In the genomic region with DNA sequence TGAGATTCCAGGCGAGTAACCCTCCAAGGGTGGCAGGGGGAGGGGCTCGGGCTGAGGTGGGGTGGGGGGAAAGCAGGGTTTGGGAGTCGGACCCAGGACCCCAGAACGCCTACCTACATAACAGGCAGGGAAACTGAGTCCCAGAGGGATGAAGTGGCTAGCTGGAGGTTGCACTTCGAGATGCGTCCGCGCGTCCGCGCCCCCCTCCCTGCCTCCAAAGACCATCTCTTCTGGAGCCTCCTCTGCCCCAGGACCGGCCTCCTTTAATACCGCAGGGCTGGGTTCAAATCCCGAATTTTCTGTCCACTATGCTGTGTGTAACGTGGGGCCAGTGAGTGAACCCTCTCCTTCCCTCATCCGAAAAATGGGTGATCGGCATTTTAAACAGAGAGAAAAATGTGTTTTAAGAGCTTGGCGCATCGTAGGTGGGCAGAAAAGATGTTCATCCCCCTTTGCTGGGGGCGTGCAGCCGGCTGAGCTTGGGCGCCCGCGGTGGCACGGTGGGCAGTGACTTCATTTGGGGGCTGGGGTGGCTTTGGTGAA, we compare ENCODE assay signal across 1 cellular context.
TF ChIP-seq lines count a peak whose summit lies in the region.

No MANE protein-coding gene starts in this region.

TF ChIP-seq in GM12878, 131 proteins besides CTCF, POLR2A, EP300 and RAD21:
- no peak for TF ChIP-seq NR2F1 (conservative IDR thresholded peaks at IDR 0.05)
- TF ChIP-seq, protein P1, sequence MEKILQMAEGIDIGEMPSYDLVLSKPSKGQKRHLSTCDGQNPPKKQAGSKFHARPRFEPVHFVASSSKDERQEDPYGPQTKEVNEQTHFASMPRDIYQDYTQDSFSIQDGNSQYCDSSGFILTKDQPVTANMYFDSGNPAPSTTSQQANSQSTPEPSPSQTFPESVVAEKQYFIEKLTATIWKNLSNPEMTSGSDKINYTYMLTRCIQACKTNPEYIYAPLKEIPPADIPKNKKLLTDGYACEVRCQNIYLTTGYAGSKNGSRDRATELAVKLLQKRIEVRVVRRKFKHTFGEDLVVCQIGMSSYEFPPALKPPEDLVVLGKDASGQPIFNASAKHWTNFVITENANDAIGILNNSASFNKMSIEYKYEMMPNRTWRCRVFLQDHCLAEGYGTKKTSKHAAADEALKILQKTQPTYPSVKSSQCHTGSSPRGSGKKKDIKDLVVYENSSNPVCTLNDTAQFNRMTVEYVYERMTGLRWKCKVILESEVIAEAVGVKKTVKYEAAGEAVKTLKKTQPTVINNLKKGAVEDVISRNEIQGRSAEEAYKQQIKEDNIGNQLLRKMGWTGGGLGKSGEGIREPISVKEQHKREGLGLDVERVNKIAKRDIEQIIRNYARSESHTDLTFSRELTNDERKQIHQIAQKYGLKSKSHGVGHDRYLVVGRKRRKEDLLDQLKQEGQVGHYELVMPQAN (conservative IDR thresholded peaks at IDR 0.05): no peak
- TF ChIP-seq SP1 (IDR thresholded peaks at IDR 0.05; ENCODE audit: low read depth, low read length): no peak
- TF ChIP-seq, protein P2, sequence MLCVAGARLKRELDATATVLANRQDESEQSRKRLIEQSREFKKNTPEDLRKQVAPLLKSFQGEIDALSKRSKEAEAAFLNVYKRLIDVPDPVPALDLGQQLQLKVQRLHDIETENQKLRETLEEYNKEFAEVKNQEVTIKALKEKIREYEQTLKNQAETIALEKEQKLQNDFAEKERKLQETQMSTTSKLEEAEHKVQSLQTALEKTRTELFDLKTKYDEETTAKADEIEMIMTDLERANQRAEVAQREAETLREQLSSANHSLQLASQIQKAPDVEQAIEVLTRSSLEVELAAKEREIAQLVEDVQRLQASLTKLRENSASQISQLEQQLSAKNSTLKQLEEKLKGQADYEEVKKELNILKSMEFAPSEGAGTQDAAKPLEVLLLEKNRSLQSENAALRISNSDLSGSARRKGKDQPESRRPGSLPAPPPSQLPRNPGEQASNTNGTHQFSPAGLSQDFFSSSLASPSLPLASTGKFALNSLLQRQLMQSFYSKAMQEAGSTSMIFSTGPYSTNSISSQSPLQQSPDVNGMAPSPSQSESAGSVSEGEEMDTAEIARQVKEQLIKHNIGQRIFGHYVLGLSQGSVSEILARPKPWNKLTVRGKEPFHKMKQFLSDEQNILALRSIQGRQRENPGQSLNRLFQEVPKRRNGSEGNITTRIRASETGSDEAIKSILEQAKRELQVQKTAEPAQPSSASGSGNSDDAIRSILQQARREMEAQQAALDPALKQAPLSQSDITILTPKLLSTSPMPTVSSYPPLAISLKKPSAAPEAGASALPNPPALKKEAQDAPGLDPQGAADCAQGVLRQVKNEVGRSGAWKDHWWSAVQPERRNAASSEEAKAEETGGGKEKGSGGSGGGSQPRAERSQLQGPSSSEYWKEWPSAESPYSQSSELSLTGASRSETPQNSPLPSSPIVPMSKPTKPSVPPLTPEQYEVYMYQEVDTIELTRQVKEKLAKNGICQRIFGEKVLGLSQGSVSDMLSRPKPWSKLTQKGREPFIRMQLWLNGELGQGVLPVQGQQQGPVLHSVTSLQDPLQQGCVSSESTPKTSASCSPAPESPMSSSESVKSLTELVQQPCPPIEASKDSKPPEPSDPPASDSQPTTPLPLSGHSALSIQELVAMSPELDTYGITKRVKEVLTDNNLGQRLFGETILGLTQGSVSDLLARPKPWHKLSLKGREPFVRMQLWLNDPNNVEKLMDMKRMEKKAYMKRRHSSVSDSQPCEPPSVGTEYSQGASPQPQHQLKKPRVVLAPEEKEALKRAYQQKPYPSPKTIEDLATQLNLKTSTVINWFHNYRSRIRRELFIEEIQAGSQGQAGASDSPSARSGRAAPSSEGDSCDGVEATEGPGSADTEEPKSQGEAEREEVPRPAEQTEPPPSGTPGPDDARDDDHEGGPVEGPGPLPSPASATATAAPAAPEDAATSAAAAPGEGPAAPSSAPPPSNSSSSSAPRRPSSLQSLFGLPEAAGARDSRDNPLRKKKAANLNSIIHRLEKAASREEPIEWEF (IDR thresholded peaks at IDR 0.05; ENCODE audit: insufficient replicate concordance, low read depth, low read length): no peak
- no peak for TF ChIP-seq RUNX3 (IDR thresholded peaks at IDR 0.05; ENCODE audit: low read length)
